In the genomic region with DNA sequence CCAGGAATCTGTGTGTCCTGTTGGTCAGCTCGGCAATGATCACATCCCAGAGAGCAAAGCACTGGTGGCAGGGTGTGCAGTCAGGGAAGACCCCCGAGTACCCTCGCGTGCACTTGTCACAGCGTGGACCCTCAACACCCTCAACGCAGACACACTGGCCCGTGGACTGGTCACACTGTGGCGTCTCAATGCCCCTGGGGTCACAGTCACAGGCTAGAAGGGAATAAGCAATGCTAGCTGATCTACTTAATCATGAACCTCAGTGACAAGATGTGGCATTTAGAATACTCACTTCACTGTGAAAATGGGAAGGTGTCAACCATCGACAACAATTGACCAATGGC, we compare ENCODE assay signal across 1 cellular context.
TF ChIP-seq lines count a peak whose summit lies in the region.

No MANE protein-coding gene starts in this region.

TF ChIP-seq in endothelial cell of umbilical vein, 7 proteins besides CTCF, POLR2A, EP300 and RAD21 (continued from another document):
- TF ChIP-seq EZH2 (IDR thresholded peaks at IDR 0.05; ENCODE audit: borderline replicate concordance, low read depth, low read length, severe bottlenecking) (no peak), POLR2AphosphoS5 (IDR thresholded peaks at IDR 0.05; ENCODE audit: insufficient read depth, low read depth, low read length) (no peak), JUN (IDR thresholded peaks at IDR 0.05; ENCODE audit: borderline replicate concordance, insufficient read depth, insufficient read length, low read depth) (no peak)
